ENCODE assay signal across 8 cellular contexts in genomic region chr7:73842248-73842895, GRCh38. TPM values are rescaled to one million over a fixed set of nuclear protein-coding genes. Genes with fewer than 3 reads are reported as not detected.
DNase-seq lines count a peak whose midpoint lies in the region; ATAC-seq, FAIRE-seq and TF ChIP-seq lines count a peak whose summit lies in the region.

Gene METTL27 (minus strand): TSS chr7:73842516. CDS start chr7:73842140, 376 bp downstream.

- peak within 1 kb of the TSS; percentile 73 for H3K4me3 ChIP-seq in left ventricle myocardium inferior
- H3K4me3 ChIP-seq in prostate gland = peak within 1 kb of the TSS; percentile 49 to 66

- in situ Hi-C loops in GM13976 (cut with MboI; ENCODE audit: low sequenced_read_pairs, unreplicated experiment) = no loop called here

- TF ChIP-seq CTCF in GM13976 (IDR thresholded peaks at IDR 0.05; ENCODE audit: borderline replicate concordance, control extremely low read depth, extremely low read depth, insufficient read depth, missing control alignments) (no peak), left ventricle myocardium inferior (IDR thresholded peaks at IDR 0.05; ENCODE audit: borderline replicate concordance) (no peak), prostate gland (IDR thresholded peaks at IDR 0.05) (no peak)

- peaks cover 12% of the 10 kb centered on the region for H3K4me1 ChIP-seq in left ventricle myocardium inferior
- peaks cover 5% of the 10 kb centered on the region for H3K4me1 ChIP-seq in prostate gland (replicated peaks)

- H3K36me3 ChIP-seq in left ventricle myocardium inferior (no peaks in the 10 kb centered on the region), prostate gland (no peaks in the 10 kb centered on the region)

- WGBS in prostate gland = under 1% methylated on average over 33 of the region's 35 CpGs

- peak; percentile 98 for DNase-seq in GM13976 (ENCODE audit: low spot score)
- peak; percentile 92 for DNase-seq in NCI-H1436 (lab: John Stamatoyannopoulos, UW)
- peak; percentile 81 for DNase-seq in T follicular helper cell (ENCODE audit: low read depth)
- DNase-seq in amniotic epithelial cell (ENCODE audit: low read depth) = peak; percentile 88
- DNase-seq in left ventricle myocardium inferior = peak; percentile 93
- DNase-seq in prostate gland (ENCODE audit: low spot score) = peak; percentile 95
- peak; percentile 96 for DNase-seq in urothelium cell line (ENCODE audit: low spot score)

- peak; percentile 98 for ATAC-seq in HG02798 (IDR thresholded peaks at IDR 0.05; ENCODE audit: poor library complexity, unreplicated experiment)

- peak; percentile 95 for TF ChIP-seq POLR2A in prostate gland (IDR thresholded peaks at IDR 0.05)

- peak within 1 kb of the TSS; percentile 50 for H3K27ac ChIP-seq in left ventricle myocardium inferior (replicated peaks)
- peak within 1 kb of the TSS; percentile 86 to 90 for H3K27ac ChIP-seq in prostate gland

- H3K9me3 ChIP-seq in left ventricle myocardium inferior (replicated peaks) = no peaks in the 10 kb centered on the region
- no peaks in the 10 kb centered on the region for H3K9me3 ChIP-seq in prostate gland

- intact Hi-C loops in left ventricle myocardium inferior (cut with micrococcal nuclease) (no loop called here), prostate gland (cut with DNase I) (no loop called here)

- FAIRE-seq in urothelium cell line (lab: Jason Lieb, UNC) = no peak

- H3K27me3 ChIP-seq in left ventricle myocardium inferior (ENCODE audit: low read depth) (no peaks in the 10 kb centered on the region), prostate gland (replicated peaks; ENCODE audit: insufficient read depth) (no peaks in the 10 kb centered on the region)

RNA-seq across cellular contexts. Expression of gene METTL27, which starts in this region (rescaled TPM):
- total RNA-seq in left ventricle myocardium inferior = 0.44 TPM
- total RNA-seq in prostate gland = 10 to 100 TPM in 1 of 2 donors, 1 to 10 TPM in 1; 5.9 to 19.8 TPM

Comparison
In these comparisons a context has a peak if more than half of its experiments do, and no peak if none do; other contexts are left out.
1. Peak in every context shown above with its lines: DNase-seq, ATAC-seq, H3K4me3 ChIP-seq and H3K27ac ChIP-seq.
2. Peak in DNase-seq, H3K4me3 ChIP-seq and H3K27ac ChIP-seq in left ventricle myocardium inferior; RNA of the gene not detected or under 1 TPM.